In the genomic region with DNA sequence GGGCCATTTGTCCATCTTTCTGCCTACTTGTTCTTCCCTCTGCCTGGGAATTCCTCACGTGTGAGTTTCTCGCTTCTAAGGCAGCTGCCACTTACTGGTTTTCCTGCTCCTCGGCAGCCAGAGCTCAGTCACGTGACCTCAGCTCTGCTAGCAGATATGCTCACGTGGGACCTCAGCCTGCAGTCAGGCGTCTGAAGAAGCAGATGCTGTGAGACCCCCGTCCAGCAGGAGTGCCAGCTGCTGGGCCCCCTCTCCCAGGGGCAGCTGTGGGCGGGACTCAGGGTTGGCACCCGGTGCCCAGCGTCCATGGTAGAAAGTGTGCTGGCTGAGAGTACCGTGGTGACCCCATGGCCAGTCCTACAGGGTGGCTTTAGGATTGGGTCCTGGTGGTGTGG, we compare ENCODE assay signal across 8 cellular contexts.
A peak's percentile ranks its signal among the peaks of the same experiment; 100 is the strongest.
DNase-seq lines count a peak whose midpoint lies in the region; ATAC-seq and TF ChIP-seq lines count a peak whose summit lies in the region.

No MANE protein-coding gene starts in this region.

- no peaks in the 10 kb centered on the region for H3K36me3 Mint-ChIP-seq in CD8-positive, alpha-beta memory T cell
- H3K36me3 Mint-ChIP-seq in neural progenitor cell: no peaks in the 10 kb centered on the region
- H3K36me3 Mint-ChIP-seq in type B pancreatic cell: no peaks in the 10 kb centered on the region

- H3K27ac Mint-ChIP-seq in CD8-positive, alpha-beta memory T cell: peak overlapping the region; percentile 47 to 89 (median 84)
- peak overlapping the region; percentile 90 for H3K27ac Mint-ChIP-seq in neural progenitor cell
- H3K27ac Mint-ChIP-seq in type B pancreatic cell: no peak overlapping the region

- no peak overlapping the region for H2AFZ ChIP-seq in neural progenitor cell (replicated peaks)

- H3K4me3 Mint-ChIP-seq in CD8-positive, alpha-beta memory T cell: peak overlapping the region; percentile 72 to 85 (median 80)
- no peak overlapping the region for H3K4me3 Mint-ChIP-seq in neural progenitor cell
- H3K4me3 Mint-ChIP-seq in type B pancreatic cell: no peak overlapping the region

- H3K79me2 ChIP-seq in neural progenitor cell (ENCODE audit: low read depth): no peaks in the 10 kb centered on the region

- no peak overlapping the region for H3K4me2 ChIP-seq in neural progenitor cell

- peaks cover 0 to 1% of the 10 kb centered on the region in 2 donors for H3K27me3 Mint-ChIP-seq in CD8-positive, alpha-beta memory T cell
- H3K27me3 Mint-ChIP-seq in neural progenitor cell (ENCODE audit: insufficient read depth, low read depth) (peaks cover 20% of the 10 kb centered on the region), type B pancreatic cell (peaks cover 24% of the 10 kb centered on the region)

- H3K27me3 ChIP-seq in CD8-positive, alpha-beta memory T cell (ENCODE audit: insufficient read depth, low read length, poor library complexity, severe bottlenecking): no peaks in the 10 kb centered on the region
- H3K27me3 ChIP-seq in neural progenitor cell: no peaks in the 10 kb centered on the region

- POLR2A ChIA-PET in CD8-positive, alpha-beta memory T cell (lab: Charles Lee): interaction anchor here (0.5 to 2.0 kb wide), 4 partner anchors 42 to 267 kb away, joined by 3 to 10 read pairs (median 6); partner anchors contain the start of gene TLE3

- TF ChIP-seq CTCF in neural progenitor cell (IDR thresholded peaks at IDR 0.05) (no peak), type B pancreatic cell (conservative IDR thresholded peaks at IDR 0.05) (no peak)

- H4K20me1 ChIP-seq in neural progenitor cell (ENCODE audit: low read depth): no peaks in the 10 kb centered on the region

- H3F3A ChIP-seq in neural progenitor cell (ENCODE audit: low read depth): peaks cover 10% of the 10 kb centered on the region

- no peak overlapping the region for H3K9ac ChIP-seq in neural progenitor cell

- H3K9me3 Mint-ChIP-seq in CD8-positive, alpha-beta memory T cell: no peaks in the 10 kb centered on the region
- H3K9me3 Mint-ChIP-seq in neural progenitor cell (peaks cover 13% of the 10 kb centered on the region), type B pancreatic cell (no peaks in the 10 kb centered on the region)

- no peaks in the 10 kb centered on the region for H3K9me3 ChIP-seq in CD8-positive, alpha-beta memory T cell (ENCODE audit: low read length)
- H3K9me3 ChIP-seq in neural progenitor cell (ENCODE audit: low read depth): no peaks in the 10 kb centered on the region

- CTCF ChIA-PET in CD8-positive, alpha-beta memory T cell (lab: Charles Lee): interaction anchor here (0.7 to 1.6 kb wide), 5 partner anchors 12 to 208 kb away, joined by 3 to 5 read pairs (median 3); no protein-coding TSS in a partner anchor

- peak; percentile 19 for ATAC-seq in HG02981 (IDR thresholded peaks at IDR 0.05; ENCODE audit: unreplicated experiment)
- ATAC-seq in GM21423 (IDR thresholded peaks at IDR 0.05; ENCODE audit: unreplicated experiment): no peak

- peaks cover 39 to 62% (median 42%) of the 10 kb centered on the region in 3 donors for H3K4me1 Mint-ChIP-seq in CD8-positive, alpha-beta memory T cell
- peaks cover 58% of the 10 kb centered on the region for H3K4me1 Mint-ChIP-seq in neural progenitor cell
- peaks cover 40% of the 10 kb centered on the region for H3K4me1 Mint-ChIP-seq in type B pancreatic cell (ENCODE audit: unreplicated experiment)

- H3K36me3 ChIP-seq in CD8-positive, alpha-beta memory T cell (ENCODE audit: insufficient read depth, low read length): no peaks in the 10 kb centered on the region
- H3K36me3 ChIP-seq in neural progenitor cell: no peaks in the 10 kb centered on the region

- DNase-seq in CD8-positive, alpha-beta memory T cell: peak; percentile 41 to 78 (median 51)
- peak; percentile 39 for DNase-seq in activated CD4-positive, alpha-beta T cell treated with anti-CD3 and anti-CD28 coated beads for 1 hour
- DNase-seq in epidermal melanocyte (ENCODE audit: insufficient read length, low spot score): peak; percentile 81
- no peak for DNase-seq in neural progenitor cell (ENCODE audit: low spot score)
- DNase-seq in HuH-7.5 (ENCODE audit: low spot score): no peak
- no peak for DNase-seq in type B pancreatic cell (ENCODE audit: extremely low spot score, unreplicated experiment)

- no peak overlapping the region for H3K27ac ChIP-seq in CD8-positive, alpha-beta memory T cell (ENCODE audit: low read depth, low read length)
- H3K27ac ChIP-seq in neural progenitor cell: no peak overlapping the region

- H3K4me3 ChIP-seq in CD8-positive, alpha-beta memory T cell (ENCODE audit: low read length): peak overlapping the region; percentile 38
- H3K4me3 ChIP-seq in neural progenitor cell: no peak overlapping the region

- peaks cover 33% of the 10 kb centered on the region for H3K4me1 ChIP-seq in CD8-positive, alpha-beta memory T cell (ENCODE audit: insufficient read depth, low read length)
- H3K4me1 ChIP-seq in neural progenitor cell: peaks cover 13% of the 10 kb centered on the region

Comparison
In these comparisons a context has a peak if more than half of its experiments do, and no peak if none do; other contexts are left out.
1. DNase-seq: peak in CD8-positive, alpha-beta memory T cell (5 of 5), activated CD4-positive, alpha-beta T cell treated with anti-CD3 and anti-CD28 coated beads for 1 hour (single experiment) and epidermal melanocyte (single experiment); none in neural progenitor cell (single experiment), HuH-7.5 (single experiment) and type B pancreatic cell (single experiment).
2. H3K4me3 Mint-ChIP-seq: peak in CD8-positive, alpha-beta memory T cell (7 of 7); none in neural progenitor cell (single experiment) and type B pancreatic cell (single experiment).